14 cellular contexts compared by ENCODE assay signal in genomic region chr12:45402288-45402687, GRCh38.
DNase-seq lines count a peak whose midpoint lies in the region; ATAC-seq and TF ChIP-seq lines count a peak whose summit lies in the region.
"Had no signal": no experiment of that assay in that cellular context is flagged by ENCODE, and none has a peak within 500 bp of the region (broad histone marks: within the 10 kb centered on the region; RNA-seq: fewer than 3 reads in every experiment).

No MANE protein-coding gene starts in this region.

- H3K56ac ChIP-seq in H9 (ENCODE audit: insufficient read length, low read depth, low read length) = no peak overlapping the region

- no peak for DNase-seq in H9
- DNase-seq in LHCN-M2 (ENCODE audit: low read depth) = peak; percentile 42
- no peak for DNase-seq in right cardiac atrium
- DNase-seq in left lung = no peak
- no peak for DNase-seq in AML-193 (lab: John Stamatoyannopoulos, UW)
- DNase-seq in SK-N-DZ (ENCODE audit: low spot score) = no peak
- DNase-seq: CD8-positive, alpha-beta T cell; GF-D8; KG1; NCI-H2029; NCI-H524 treated with DMSO at 0.1 percent for 48 hours; SHP77 had no signal

- TF ChIP-seq CTCF in H9 (conservative IDR thresholded peaks at IDR 0.05) (no peak), VCaP (conservative IDR thresholded peaks at IDR 0.05) (no peak), left lung (IDR thresholded peaks at IDR 0.05) (no peak)

- H2AK5ac ChIP-seq in H9 (ENCODE audit: insufficient read length, low read length) = no peak overlapping the region

- H3K4me2 ChIP-seq in H9 (ENCODE audit: insufficient read depth, insufficient read length, low read length) = no peak overlapping the region

- peaks cover 3% of the 10 kb centered on the region for H4K20me1 ChIP-seq in H9 (ENCODE audit: control insufficient read depth, insufficient read depth, insufficient read length)

- no peak overlapping the region for H2BK20ac ChIP-seq in H9 (ENCODE audit: low read depth, low read length, poor library complexity, severe bottlenecking)

- H3K79me1 ChIP-seq in H9 (ENCODE audit: insufficient read depth, low read depth, low read length, poor library complexity, severe bottlenecking) = no peaks in the 10 kb centered on the region

- H3K27me3 ChIP-seq in H9 (ENCODE audit: insufficient read depth, low read length) (no peaks in the 10 kb centered on the region), right cardiac atrium (ENCODE audit: control insufficient read depth, insufficient read depth) (no peaks in the 10 kb centered on the region), left lung (no peaks in the 10 kb centered on the region)

- no peak overlapping the region for H3K9ac ChIP-seq in H9 (ENCODE audit: extremely low read depth, insufficient read length, low read length)

- H3K9me3 Mint-ChIP-seq in H9 = no peaks in the 10 kb centered on the region
- H3K9me3 Mint-ChIP-seq: CD8-positive, alpha-beta T cell had no signal

- H3K18ac ChIP-seq in H9 (ENCODE audit: insufficient read length, low read depth, low read length) = no peak overlapping the region

- no peak overlapping the region for H3K14ac ChIP-seq in H9 (ENCODE audit: insufficient read depth, low read length)

- H2BK5ac ChIP-seq in H9 (ENCODE audit: insufficient read length, low read length) = no peak overlapping the region

- ATAC-seq in right cardiac atrium = peak; percentile 46 to 67
- ATAC-seq in left lung = no peak
- ATAC-seq: CD8-positive, alpha-beta T cell had no signal

- no peak overlapping the region for H2BK12ac ChIP-seq in H9 (ENCODE audit: insufficient read length, low read depth, low read length)

- H2BK15ac ChIP-seq in H9 (ENCODE audit: low read depth, low read length) = no peak overlapping the region

- peak overlapping the region in 2 of 3 experiments; percentile 32 to 84; a peak in 3 of 7 replicates for H3K27ac Mint-ChIP-seq in H9
- H3K27ac Mint-ChIP-seq: CD8-positive, alpha-beta T cell had no signal

- H3K9me3 ChIP-seq in H9 (ENCODE audit: control insufficient read depth, low read depth, low read length) (no peaks in the 10 kb centered on the region), right cardiac atrium (ENCODE audit: control insufficient read depth, low read length) (no peaks in the 10 kb centered on the region), left lung (no peaks in the 10 kb centered on the region)

- no peak overlapping the region for H2BK120ac ChIP-seq in H9 (ENCODE audit: low read depth, low read length, poor library complexity, severe bottlenecking)

- no peak overlapping the region for H3K27ac ChIP-seq in H9 (ENCODE audit: insufficient read length, low read depth, low read length)
- peak overlapping the region; percentile 65 for H3K27ac ChIP-seq in VCaP
- no peak overlapping the region for H3K27ac ChIP-seq in right cardiac atrium (ENCODE audit: low read length)
- H3K27ac ChIP-seq in left lung = no peak overlapping the region
- H3K27ac ChIP-seq: HL-60 had no signal

- H3K27me3 Mint-ChIP-seq in H9 (ENCODE audit: low read depth) = no peaks in the 10 kb centered on the region

- intact Hi-C loops in right cardiac atrium (cut with DNase I) (no loop called here), left lung (cut with DNase I) (no loop called here)

- H4K91ac ChIP-seq in H9 (ENCODE audit: insufficient read length, low read depth, low read length) = no peak overlapping the region

- WGBS in H9 (ENCODE audit: extremely low coverage, insufficient read length, low lambda C conversion rate) = no CpG with 5 or more reads among the region's 6 CpGs
- 29% methylated on average over 6 of the region's 6 CpGs for WGBS in right cardiac atrium

- H3K36me3 Mint-ChIP-seq in H9 (ENCODE audit: insufficient read depth in 1 of 3, low read depth in 3 of 3) = peaks cover 0 to 36% (median 32%) of the 10 kb centered on the region in 3 experiments; a peak in 5 of 7 replicates

- H3K36me3 ChIP-seq in left lung = peaks cover 0 to 60% of the 10 kb centered on the region in 2 donors

- H3K4me3 Mint-ChIP-seq in H9 = no peak overlapping the region
- H3K4me3 Mint-ChIP-seq: CD8-positive, alpha-beta T cell had no signal

- no peak overlapping the region for H3T11ph ChIP-seq in H9 (ENCODE audit: low read length)

- no peak overlapping the region for H3K23ac ChIP-seq in H9 (ENCODE audit: insufficient read length, low read depth, low read length)

- no peaks in the 10 kb centered on the region for H3K4me1 Mint-ChIP-seq in H9

- H3K23me2 ChIP-seq in H9 (ENCODE audit: insufficient read length, low read depth, low read length, poor library complexity, severe bottlenecking) = no peaks in the 10 kb centered on the region

- H4K8ac ChIP-seq in H9 (replicated peaks; ENCODE audit: insufficient read length, low read depth, low read length) = no peak overlapping the region

- no peak overlapping the region for H4K5ac ChIP-seq in H9 (ENCODE audit: insufficient read length, low read depth, low read length)

- H3K4me1 ChIP-seq in H9 (ENCODE audit: insufficient read depth, low read length) = no peaks in the 10 kb centered on the region
- H3K4me1 ChIP-seq in right cardiac atrium (ENCODE audit: control insufficient read depth, insufficient read depth, low read length) = peaks cover 2% of the 10 kb centered on the region
- no peaks in the 10 kb centered on the region for H3K4me1 ChIP-seq in left lung

- H2AFZ ChIP-seq in H9 (ENCODE audit: low read length) = no peak overlapping the region

- no peak overlapping the region for H3K4ac ChIP-seq in H9 (ENCODE audit: low read depth, low read length)

- no peaks in the 10 kb centered on the region for H3K79me2 ChIP-seq in H9 (ENCODE audit: insufficient read depth, low read length)

- H3K4me3 ChIP-seq in right cardiac atrium (ENCODE audit: low read length) = no peak overlapping the region
- H3K4me3 ChIP-seq in left lung = no peak overlapping the region
